In the genomic region with DNA sequence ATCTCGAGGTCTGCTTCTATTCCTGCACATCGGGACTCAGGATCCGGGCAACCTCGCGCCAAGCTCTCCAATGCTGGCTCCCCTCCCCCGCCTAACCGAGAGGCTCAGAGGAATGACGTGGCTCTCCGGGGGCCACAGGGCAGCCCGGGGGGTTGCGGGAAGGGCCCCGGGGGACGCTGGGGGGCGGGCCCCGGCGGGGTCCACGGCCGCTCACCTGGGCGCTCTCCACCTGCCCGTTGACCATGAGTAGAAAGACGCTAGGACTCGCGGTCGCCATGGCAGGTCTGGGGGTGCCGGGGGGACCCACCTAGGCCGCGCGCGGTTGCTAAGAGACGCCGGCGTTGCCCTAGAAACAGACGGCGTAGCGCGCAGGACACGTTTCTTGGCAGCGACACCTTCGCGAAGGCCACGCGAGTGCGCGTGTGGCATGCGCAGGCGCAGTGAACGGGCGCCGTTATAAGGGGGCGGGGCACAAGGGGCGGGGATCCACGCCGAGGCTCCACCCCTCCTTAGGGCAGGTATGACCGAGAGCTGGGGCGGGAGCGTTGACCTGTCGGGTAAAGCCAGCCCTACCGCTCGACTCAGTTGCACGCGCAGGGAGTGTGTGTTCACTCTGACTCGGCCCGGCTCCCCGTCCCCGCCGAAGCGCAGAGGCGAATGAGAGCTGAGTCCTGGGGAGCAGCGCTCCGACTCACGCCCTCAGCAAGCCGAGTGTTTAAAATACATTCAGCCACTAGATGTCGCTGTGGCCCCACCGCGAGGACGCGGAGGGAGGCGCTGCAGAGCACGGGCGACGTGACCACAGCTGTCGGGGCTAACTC, we compare ENCODE assay signal across 8 cellular contexts. TPM values are rescaled to one million over a fixed set of nuclear protein-coding genes. Genes with fewer than 3 reads are reported as not detected.
DNase-seq lines count a peak whose midpoint lies in the region; ATAC-seq, FAIRE-seq and TF ChIP-seq lines count a peak whose summit lies in the region.

A gene with protein sequence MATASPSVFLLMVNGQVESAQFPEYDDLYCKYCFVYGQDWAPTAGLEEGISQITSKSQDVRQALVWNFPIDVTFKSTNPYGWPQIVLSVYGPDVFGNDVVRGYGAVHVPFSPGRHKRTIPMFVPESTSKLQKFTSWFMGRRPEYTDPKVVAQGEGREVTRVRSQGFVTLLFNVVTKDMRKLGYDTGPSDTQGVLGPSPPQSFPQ (minus strand): TSS at position 431 of the 821 bp plus-strand sequence. CDS start 154 bp downstream, at position 277.

- no peaks in the 10 kb centered on the region for H3K36me3 ChIP-seq in BLaER1
- H3K36me3 ChIP-seq in liver (ENCODE audit: control insufficient read depth in 4 of 4, insufficient read depth in 3 of 4, low read depth in 1 of 4, low read length in 3 of 4) = no peaks in the 10 kb centered on the region

- peaks cover 11% of the 10 kb centered on the region; the same call in 1 of the 2 replicates for H4K20me1 ChIP-seq in BLaER1

- H3K9me3 ChIP-seq in BLaER1 = no peaks in the 10 kb centered on the region
- no peaks in the 10 kb centered on the region for H3K9me3 ChIP-seq in liver (ENCODE audit: control insufficient read depth in 4 of 4, low read length in 3 of 4)

- H3K4me1 ChIP-seq in BLaER1 (peaks cover 13% of the 10 kb centered on the region), liver (ENCODE audit: control insufficient read depth in 4 of 4, insufficient read depth in 4 of 4, low read length in 3 of 4) (peaks cover 2 to 31% (median 16%) of the 10 kb centered on the region in 4 donors)

- H3K27me3 ChIP-seq in BLaER1 = 0 out of 2 replicates have a peak, but pooled peaks cover 11% of the 10 kb centered on the region
- H3K27me3 ChIP-seq in dorsolateral prefrontal cortex = no peaks in the 10 kb centered on the region
- no peaks in the 10 kb centered on the region for H3K27me3 ChIP-seq in liver (ENCODE audit: control insufficient read depth in 4 of 4, insufficient read depth in 4 of 4, low read length in 3 of 4)

- TF ChIP-seq CTCF in dorsolateral prefrontal cortex (IDR thresholded peaks at IDR 0.05 in 54 of 56, conservative IDR thresholded peaks at IDR 0.05 in 2 of 56; ENCODE audit: low read depth in 1 of 56, partially characterized antibody in 56 of 56) (peak; percentile 97 to 100 (median 100)), liver (IDR thresholded peaks at IDR 0.05; ENCODE audit: low read depth, low read length, missing input control) (peak; percentile 98)

- peak within 1 kb of the TSS; percentile 93 for H3K4me2 ChIP-seq in BLaER1

- TF ChIP-seq RAD21 in liver (IDR thresholded peaks at IDR 0.05) = peak; percentile 99 to 100

- ATAC-seq in HG03442 (IDR thresholded peaks at IDR 0.05; ENCODE audit: unreplicated experiment) = peak; percentile 75

- intact Hi-C loops in dorsolateral prefrontal cortex (cut with DNase I) = loop anchor here (1.0 to 5.0 kb wide), 9 partner anchors 14 to 405 kb away; a partner anchor contains a TSS

- peak; percentile 94 for FAIRE-seq in GM19239 (lab: Jason Lieb, UNC)

- WGBS in liver = under 1% methylated on average over 82 of the region's 82 CpGs

- peak; percentile 91 for DNase-seq in GM19239 (ENCODE audit: insufficient read length, low spot score)
- peak; percentile 73 to 95 for DNase-seq in NCI-H526 (lab: John Stamatoyannopoulos, UW)
- DNase-seq in activated CD4-positive, alpha-beta T cell treated with anti-CD3 and anti-CD28 coated beads, Interleukin-2, amount 50 U/mL, for 4 hours = peak; percentile 90 to 91
- DNase-seq in dorsolateral prefrontal cortex = peak; percentile 88 to 96 (median 92)
- DNase-seq in stimulated activated CD4-positive, alpha-beta T cell treated with anti-CD3 and anti-CD28 coated beads, Interleukin-4, amount 100 ng/mL, for 24 hours = peak; percentile 93

- H3K9ac ChIP-seq in BLaER1 (peak within 1 kb of the TSS; percentile 67), liver (ENCODE audit: low read depth in 1 of 2, low read length in 2 of 2) (peak within 1 kb of the TSS; percentile 14 to 66)

- H3K4me3 ChIP-seq in BLaER1 (peak within 1 kb of the TSS; percentile 74), dorsolateral prefrontal cortex (peak within 1 kb of the TSS; percentile 57 to 98 (median 82)), liver (ENCODE audit: low read depth in 1 of 3, low read length in 3 of 3) (peak within 1 kb of the TSS; percentile 61 to 71 (median 63))

- 0 out of 2 replicates have a peak within 1 kb of the TSS, but pooled peaks have one; percentile 18 for H3K27ac ChIP-seq in BLaER1
- peak within 1 kb of the TSS in 58 of 59 donors; percentile 44 to 96 (median 89) for H3K27ac ChIP-seq in dorsolateral prefrontal cortex
- H3K27ac ChIP-seq in liver (ENCODE audit: low read depth in 1 of 2, low read length in 2 of 2) = peak within 1 kb of the TSS; percentile 90 to 96

TF ChIP-seq in liver, 16 proteins besides CTCF, POLR2A, EP300 and RAD21:
- TF ChIP-seq, protein P1, sequence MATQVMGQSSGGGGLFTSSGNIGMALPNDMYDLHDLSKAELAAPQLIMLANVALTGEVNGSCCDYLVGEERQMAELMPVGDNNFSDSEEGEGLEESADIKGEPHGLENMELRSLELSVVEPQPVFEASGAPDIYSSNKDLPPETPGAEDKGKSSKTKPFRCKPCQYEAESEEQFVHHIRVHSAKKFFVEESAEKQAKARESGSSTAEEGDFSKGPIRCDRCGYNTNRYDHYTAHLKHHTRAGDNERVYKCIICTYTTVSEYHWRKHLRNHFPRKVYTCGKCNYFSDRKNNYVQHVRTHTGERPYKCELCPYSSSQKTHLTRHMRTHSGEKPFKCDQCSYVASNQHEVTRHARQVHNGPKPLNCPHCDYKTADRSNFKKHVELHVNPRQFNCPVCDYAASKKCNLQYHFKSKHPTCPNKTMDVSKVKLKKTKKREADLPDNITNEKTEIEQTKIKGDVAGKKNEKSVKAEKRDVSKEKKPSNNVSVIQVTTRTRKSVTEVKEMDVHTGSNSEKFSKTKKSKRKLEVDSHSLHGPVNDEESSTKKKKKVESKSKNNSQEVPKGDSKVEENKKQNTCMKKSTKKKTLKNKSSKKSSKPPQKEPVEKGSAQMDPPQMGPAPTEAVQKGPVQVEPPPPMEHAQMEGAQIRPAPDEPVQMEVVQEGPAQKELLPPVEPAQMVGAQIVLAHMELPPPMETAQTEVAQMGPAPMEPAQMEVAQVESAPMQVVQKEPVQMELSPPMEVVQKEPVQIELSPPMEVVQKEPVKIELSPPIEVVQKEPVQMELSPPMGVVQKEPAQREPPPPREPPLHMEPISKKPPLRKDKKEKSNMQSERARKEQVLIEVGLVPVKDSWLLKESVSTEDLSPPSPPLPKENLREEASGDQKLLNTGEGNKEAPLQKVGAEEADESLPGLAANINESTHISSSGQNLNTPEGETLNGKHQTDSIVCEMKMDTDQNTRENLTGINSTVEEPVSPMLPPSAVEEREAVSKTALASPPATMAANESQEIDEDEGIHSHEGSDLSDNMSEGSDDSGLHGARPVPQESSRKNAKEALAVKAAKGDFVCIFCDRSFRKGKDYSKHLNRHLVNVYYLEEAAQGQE (IDR thresholded peaks at IDR 0.05) = no peak
- peak; percentile 14 for TF ChIP-seq FOXA1 (IDR thresholded peaks at IDR 0.05)
- peak; percentile 53 for TF ChIP-seq YY1 (IDR thresholded peaks at IDR 0.05)
- TF ChIP-seq FOXA2 (IDR thresholded peaks at IDR 0.05) = no peak
- TF ChIP-seq RXRA (IDR thresholded peaks at IDR 0.05) = peak; percentile 99
- peak in 1 of 2 donors; percentile 30 for TF ChIP-seq HNF4A (conservative IDR thresholded peaks at IDR 0.05)
- TF ChIP-seq SP1 (IDR thresholded peaks at IDR 0.05) = peak; percentile 84
- TF ChIP-seq, protein P2, sequence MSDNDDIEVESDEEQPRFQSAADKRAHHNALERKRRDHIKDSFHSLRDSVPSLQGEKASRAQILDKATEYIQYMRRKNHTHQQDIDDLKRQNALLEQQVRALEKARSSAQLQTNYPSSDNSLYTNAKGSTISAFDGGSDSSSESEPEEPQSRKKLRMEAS (IDR thresholded peaks at IDR 0.05) = no peak

RNA-seq across cellular contexts. Expression of the gene that starts here (rescaled TPM):
- total RNA-seq in dorsolateral prefrontal cortex = 10 to 100 TPM; 10.3 to 48.5 (median 28.0) TPM
- 10 to 100 TPM; 10.8 to 22.0 TPM for total RNA-seq in liver
- 10 to 100 TPM in 1 of 2 donors, 1 to 10 TPM in 1; 8.4 to 10.8 TPM for polyA plus RNA-seq in liver

Comparison
In these comparisons a context has a peak if more than half of its experiments do, and no peak if none do; other contexts are left out.
1. Peak in every context shown above with its lines: DNase-seq, ATAC-seq, H3K4me3 ChIP-seq and H3K27ac ChIP-seq.
2. H3K27ac ChIP-seq: peak in every context shown above with its lines; median percentile 93 in liver; 89 in dorsolateral prefrontal cortex; 18 in BLaER1.